In the genomic region with DNA sequence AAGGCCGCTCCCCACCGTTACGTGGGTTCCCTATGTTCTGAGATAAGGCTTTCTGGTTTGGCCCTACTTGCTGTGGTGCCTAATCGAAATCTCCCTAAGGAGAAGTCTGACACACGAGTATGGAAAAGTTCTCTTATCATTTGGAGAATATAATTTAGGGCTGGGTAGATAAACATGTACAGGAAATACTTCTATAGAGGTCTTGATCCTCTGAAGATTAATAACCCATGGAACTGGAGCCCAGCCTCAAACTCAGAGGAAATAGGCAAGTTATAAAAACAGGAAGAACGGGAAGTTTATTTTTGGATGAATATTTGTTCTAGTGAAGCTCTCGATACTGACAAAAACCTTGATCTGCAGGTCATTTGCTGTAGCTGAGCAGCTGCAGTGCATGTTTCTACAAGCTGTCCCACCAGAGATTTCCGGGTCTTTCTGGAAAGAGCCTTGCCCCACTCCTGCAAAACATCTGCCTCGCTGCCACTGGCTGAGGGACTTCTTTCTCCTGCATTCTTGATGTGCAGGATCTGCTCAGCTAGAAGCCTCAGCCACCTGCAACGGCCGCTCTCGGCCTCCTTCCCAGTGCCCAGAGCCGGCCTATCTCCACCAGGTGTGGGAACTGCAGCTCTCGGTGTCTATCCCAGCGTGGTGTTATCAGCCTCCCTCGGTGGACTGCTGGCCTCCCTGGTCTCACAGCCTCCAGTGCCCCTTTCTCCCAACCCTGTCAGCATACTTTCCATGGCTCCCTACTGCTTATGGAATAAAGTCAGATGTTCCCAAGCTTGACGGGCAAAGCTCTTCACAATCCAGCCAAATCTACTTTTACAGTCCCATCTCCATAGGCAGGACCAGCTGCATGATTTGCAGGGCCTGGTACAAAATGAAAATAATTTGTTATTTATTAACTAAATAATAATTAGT, we compare ENCODE assay signal across 10 cellular contexts. TPM values are rescaled to one million over a fixed set of nuclear protein-coding genes. Genes with fewer than 3 reads are reported as not detected.
DNase-seq lines count a peak whose midpoint lies in the region; ATAC-seq and TF ChIP-seq lines count a peak whose summit lies in the region.
"Had no signal": no experiment of that assay in that cellular context is flagged by ENCODE, and none has a peak within 500 bp of the region (broad histone marks: within the 10 kb centered on the region; RNA-seq: fewer than 3 reads in every experiment).

No MANE protein-coding gene starts in this region.

- H3K9ac ChIP-seq in SU-DHL-6 (ENCODE audit: low read length), result peak overlapping the region; percentile 60
- no peak overlapping the region for H3K9ac ChIP-seq in fibroblast of lung (ENCODE audit: insufficient read depth, low read length)

- no peaks in the 10 kb centered on the region for H3K36me3 ChIP-seq in CD4-positive, CD25-positive, alpha-beta regulatory T cell (ENCODE audit: control insufficient read depth, insufficient read depth, low read length)
- 0 out of 2 replicates have a peak, but pooled peaks cover 8% of the 10 kb centered on the region for H3K36me3 ChIP-seq in SU-DHL-6 (ENCODE audit: low read length)
- H3K36me3 ChIP-seq in fibroblast of lung (ENCODE audit: control insufficient read depth, insufficient read depth, low read length), result no peaks in the 10 kb centered on the region
- H3K36me3 ChIP-seq in psoas muscle (ENCODE audit: insufficient read depth in 1 of 2, low read depth in 1 of 2), result no peaks in the 10 kb centered on the region
- H3K36me3 ChIP-seq: cardiac muscle cell had no signal

- no peaks in the 10 kb centered on the region for H3K9me2 ChIP-seq in SU-DHL-6 (replicated peaks; ENCODE audit: insufficient read depth, low read length)

- H3K4me2 ChIP-seq in SU-DHL-6 (ENCODE audit: low read depth, low read length, poor library complexity, severe bottlenecking), result peak overlapping the region; percentile 86
- peak overlapping the region; percentile 80 for H3K4me2 ChIP-seq in fibroblast of lung (ENCODE audit: extremely low read depth, insufficient read depth, low read length)

- no peaks in the 10 kb centered on the region for H3K9me3 Mint-ChIP-seq in CD4-positive, CD25-positive, alpha-beta regulatory T cell

- intact Hi-C loops in psoas muscle (cut with DNase I), result no loop called here

- TF ChIP-seq CTCF in SU-DHL-6 (IDR thresholded peaks at IDR 0.05; ENCODE audit: insufficient read depth, low read length, poor library complexity, severe bottlenecking) (no peak), fibroblast of lung (conservative IDR thresholded peaks at IDR 0.05 in 1 of 2, IDR thresholded peaks at IDR 0.05 in 1 of 2; ENCODE audit: low read depth in 1 of 2, low read length in 2 of 2) (no peak), psoas muscle (IDR thresholded peaks at IDR 0.05) (no peak)

- H3K79me2 ChIP-seq in SU-DHL-6 (ENCODE audit: insufficient read depth, low read length) (peaks cover 85% of the 10 kb centered on the region), fibroblast of lung (ENCODE audit: control insufficient read depth, insufficient read depth, low read length) (peaks cover 55% of the 10 kb centered on the region)

- no peak overlapping the region for H3K27ac ChIP-seq in CD4-positive, CD25-positive, alpha-beta regulatory T cell (ENCODE audit: insufficient read depth, low read length, poor library complexity, severe bottlenecking)
- H3K27ac ChIP-seq in SU-DHL-6 (ENCODE audit: low read depth, low read length) (peak overlapping the region; percentile 94), fibroblast of lung (ENCODE audit: insufficient read depth, low read length) (peak overlapping the region; percentile 73), psoas muscle (peak overlapping the region; percentile 54)
- H3K27ac ChIP-seq: cardiac muscle cell had no signal

- no peaks in the 10 kb centered on the region for H4K20me1 ChIP-seq in SU-DHL-6 (ENCODE audit: low read depth, low read length)
- H4K20me1 ChIP-seq in fibroblast of lung (ENCODE audit: control insufficient read depth, extremely low read depth, insufficient read depth, low read length), result no peaks in the 10 kb centered on the region

- ATAC-seq in CD4-positive, CD25-positive, alpha-beta regulatory T cell (ENCODE audit: low read depth in 2 of 2), result no peak
- ATAC-seq in psoas muscle, result no peak
- ATAC-seq in HG02610 (IDR thresholded peaks at IDR 0.05; ENCODE audit: unreplicated experiment), result no peak
- ATAC-seq in GM18868 (IDR thresholded peaks at IDR 0.05; ENCODE audit: unreplicated experiment), result no peak

- no peaks in the 10 kb centered on the region for H3K27me3 Mint-ChIP-seq in CD4-positive, CD25-positive, alpha-beta regulatory T cell

- peaks cover 18% of the 10 kb centered on the region for H3K4me1 ChIP-seq in CD4-positive, CD25-positive, alpha-beta regulatory T cell (ENCODE audit: control insufficient read depth, insufficient read depth, low read length, poor library complexity, severe bottlenecking)
- H3K4me1 ChIP-seq in fibroblast of lung (ENCODE audit: control insufficient read depth, extremely low read depth, insufficient read depth, low read length) (peaks cover 27% of the 10 kb centered on the region), psoas muscle (peaks cover 23% of the 10 kb centered on the region)

- H2AFZ ChIP-seq in SU-DHL-6 (ENCODE audit: low read depth, low read length, severe bottlenecking) (no peak overlapping the region), fibroblast of lung (ENCODE audit: low read length) (no peak overlapping the region)

- no peaks in the 10 kb centered on the region for H3K36me3 Mint-ChIP-seq in CD4-positive, CD25-positive, alpha-beta regulatory T cell

- peaks cover 6 to 25% (median 19%) of the 10 kb centered on the region in 4 donors for H3K4me1 Mint-ChIP-seq in CD4-positive, CD25-positive, alpha-beta regulatory T cell

- no peaks in the 10 kb centered on the region for H3K27me3 ChIP-seq in CD4-positive, CD25-positive, alpha-beta regulatory T cell (ENCODE audit: control insufficient read depth, insufficient read depth, low read length)
- H3K27me3 ChIP-seq in SU-DHL-6 (ENCODE audit: low read length) (no peaks in the 10 kb centered on the region), fibroblast of lung (ENCODE audit: control insufficient read depth, insufficient read depth, low read length) (no peaks in the 10 kb centered on the region), psoas muscle (ENCODE audit: insufficient read depth in 3 of 3, low read length in 2 of 3) (no peaks in the 10 kb centered on the region)
- H3K27me3 ChIP-seq: cardiac muscle cell had no signal

- peak overlapping the region in 3 of 4 donors; percentile 21 to 61 (median 36) for H3K4me3 Mint-ChIP-seq in CD4-positive, CD25-positive, alpha-beta regulatory T cell

- DNase-seq in CD4-positive, CD25-positive, alpha-beta regulatory T cell, result no peak
- DNase-seq in fibroblast of lung (ENCODE audit: low read depth in 2 of 2) (peak; percentile 41 to 56), psoas muscle (no peak), GF-D8 (lab: John Stamatoyannopoulos, UW) (no peak)
- no peak for DNase-seq in activated T-cell treated with anti-CD3 and anti-CD28 coated beads, Interleukin-2, amount 50 U/mL, for 48 hours
- DNase-seq: NCI-H1694 treated with DMSO at 0.1 percent for 48 hours had no signal

- peak overlapping the region in 2 of 3 donors; percentile 28 to 72 for H3K27ac Mint-ChIP-seq in CD4-positive, CD25-positive, alpha-beta regulatory T cell

- WGBS in psoas muscle, 3 donors, result 55 to 58% (median 57%) methylated on average over 17 of the region's 17 CpGs

- H3K4me3 ChIP-seq in CD4-positive, CD25-positive, alpha-beta regulatory T cell (ENCODE audit: low read depth, low read length), result no peak overlapping the region
- H3K4me3 ChIP-seq in SU-DHL-6 (ENCODE audit: insufficient read depth, low read length, poor library complexity, severe bottlenecking) (peak overlapping the region; percentile 57), fibroblast of lung (replicated peaks in 1 of 4; ENCODE audit: control extremely low read depth in 1 of 4, insufficient read depth in 1 of 4, low read depth in 3 of 4, low read length in 4 of 4) (no peak overlapping the region), psoas muscle (peak overlapping the region; percentile 33)
- H3K4me3 ChIP-seq: cardiac muscle cell had no signal

- peaks cover 62% of the 10 kb centered on the region for H3F3A ChIP-seq in SU-DHL-6 (ENCODE audit: insufficient read depth)

- no peaks in the 10 kb centered on the region for H3K9me3 ChIP-seq in CD4-positive, CD25-positive, alpha-beta regulatory T cell (ENCODE audit: control insufficient read depth in 2 of 2, low read length in 2 of 2)
- H3K9me3 ChIP-seq in SU-DHL-6 (ENCODE audit: insufficient read depth, low read length), result no peaks in the 10 kb centered on the region
- no peaks in the 10 kb centered on the region for H3K9me3 ChIP-seq in fibroblast of lung (ENCODE audit: control insufficient read depth, insufficient read depth, low read depth, low read length)
- no peaks in the 10 kb centered on the region for H3K9me3 ChIP-seq in psoas muscle

RNA-seq across cellular contexts. Expression of a gene that starts 48.6 kb away (rescaled TPM):
- total RNA-seq in CD4-positive, CD25-positive, alpha-beta regulatory T cell, result 6.3 TPM
- polyA plus RNA-seq in CD4-positive, CD25-positive, alpha-beta regulatory T cell, result 1 to 10 TPM in 2 of 4 donors, under 1 TPM in 2; 0.23 to 1.2 (median 0.84) TPM
- total RNA-seq in fibroblast of lung, result 6.7 and 9.4 TPM in 2 replicates
- polyA plus RNA-seq in fibroblast of lung, result 26.1 and 33.5 TPM in 2 replicates
- polyA plus RNA-seq in fibroblast of lung (2012), result 23.0 and 26.5 TPM in 2 replicates
- 87.1 and 102 TPM in 2 replicates for polyA minus RNA-seq in fibroblast of lung (ENCODE audit: low replicate concordance)
- total RNA-seq in psoas muscle, result 10 to 100 TPM in 1 of 4 donors, 1 to 10 TPM in 3; 8.5 to 16.9 (median 9.2) TPM
- polyA plus RNA-seq in psoas muscle, result 1 to 10 TPM; 3.8 to 7.9 (median 4.1) TPM

Comparison
In these comparisons a context has a peak if more than half of its experiments do, and no peak if none do; other contexts are left out.
1. DNase-seq: peak in fibroblast of lung (2 of 2); none in CD4-positive, CD25-positive, alpha-beta regulatory T cell (0 of 3), psoas muscle (0 of 2), activated T-cell treated with anti-CD3 and anti-CD28 coated beads, Interleukin-2, amount 50 U/mL, for 48 hours (0 of 2) and GF-D8 (single experiment).
2. H3K4me3 ChIP-seq: peak in SU-DHL-6 (single experiment) and psoas muscle (single experiment); none in CD4-positive, CD25-positive, alpha-beta regulatory T cell (single experiment) and fibroblast of lung (0 of 4).